ENCODE assay signal across 22 cellular contexts in genomic region chr11:18061351-18061750, GRCh38. TPM values are rescaled to one million over a fixed set of nuclear protein-coding genes. Genes with fewer than 3 reads are reported as not detected.
DNase-seq lines count a peak whose midpoint lies in the region; ATAC-seq and TF ChIP-seq lines count a peak whose summit lies in the region.
"Had no signal": no experiment of that assay in that cellular context is flagged by ENCODE, and none has a peak within 500 bp of the region (broad histone marks: within the 10 kb centered on the region; RNA-seq: fewer than 3 reads in every experiment).

No MANE protein-coding gene starts in this region.

- H3K27ac ChIP-seq in WERI-Rb-1, result peak overlapping the region; percentile 90; the same call in 1 of the 2 replicates
- H3K27ac ChIP-seq in right lobe of liver, result no peak overlapping the region
- H3K27ac ChIP-seq: A549; BLaER1 treated with 17β-estradiol and CSF1 and Interleukin-3, amounts not matched to agents 10 nM and 100 nM; GM23248 had no signal

- 50% methylated on average over 2 of the region's 2 CpGs for WGBS in right lobe of liver (ENCODE audit: insufficient coverage, low coverage, low lambda C conversion rate, missing lambda C conversion rate)

- TF ChIP-seq POLR2A in right lobe of liver (IDR thresholded peaks at IDR 0.05), result no peak

- H3K27me3 ChIP-seq in WERI-Rb-1 (ENCODE audit: insufficient read depth, low read depth, severe bottlenecking) (no peaks in the 10 kb centered on the region), right lobe of liver (no peaks in the 10 kb centered on the region)
- H3K27me3 ChIP-seq: BE2C; BLaER1 treated with 17β-estradiol and CSF1 and Interleukin-3, amounts not matched to agents 10 nM and 100 nM had no signal

- H3K27me3 Mint-ChIP-seq in stimulated activated naive CD8-positive, alpha-beta T cell treated with anti-CD3 and anti-CD28 coated beads, Interleukin-15, amount 100 ng/mL, for 72 hours, result no peaks in the 10 kb centered on the region
- no peaks in the 10 kb centered on the region for H3K27me3 Mint-ChIP-seq in effector memory CD8-positive, alpha-beta T cell
- H3K27me3 Mint-ChIP-seq: CD4-positive, alpha-beta T cell; CD8-positive, alpha-beta memory T cell had no signal

- H3K4me1 ChIP-seq in right lobe of liver, result peaks cover 0 to 30% (median 12%) of the 10 kb centered on the region in 4 donors
- H3K4me1 ChIP-seq: A549; BE2C; BLaER1 treated with 17β-estradiol and CSF1 and Interleukin-3, amounts not matched to agents 10 nM and 100 nM had no signal

- H3K9me3 ChIP-seq in WERI-Rb-1 (ENCODE audit: severe bottlenecking), result peaks cover 3% of the 10 kb centered on the region
- H3K9me3 ChIP-seq in right lobe of liver, result no peaks in the 10 kb centered on the region
- H3K9me3 ChIP-seq: A549; BE2C; BLaER1 treated with 17β-estradiol and CSF1 and Interleukin-3, amounts not matched to agents 10 nM and 100 nM had no signal

- H3K27ac Mint-ChIP-seq in stimulated activated naive CD8-positive, alpha-beta T cell treated with anti-CD3 and anti-CD28 coated beads, Interleukin-15, amount 100 ng/mL, for 72 hours, result no peak overlapping the region
- no peak overlapping the region for H3K27ac Mint-ChIP-seq in effector memory CD8-positive, alpha-beta T cell
- H3K27ac Mint-ChIP-seq: CD14-positive monocyte; CD4-positive, alpha-beta T cell; CD8-positive, alpha-beta memory T cell had no signal

- H3K36me3 Mint-ChIP-seq in effector memory CD8-positive, alpha-beta T cell (ENCODE audit: insufficient read depth), result peaks cover 4% of the 10 kb centered on the region
- H3K36me3 Mint-ChIP-seq: CD14-positive monocyte had no signal

- H3K4me1 Mint-ChIP-seq in stimulated activated naive CD8-positive, alpha-beta T cell treated with anti-CD3 and anti-CD28 coated beads, Interleukin-15, amount 100 ng/mL, for 72 hours, result no peaks in the 10 kb centered on the region
- H3K4me1 Mint-ChIP-seq in effector memory CD8-positive, alpha-beta T cell (ENCODE audit: low read depth in 2 of 2), result no peaks in the 10 kb centered on the region
- H3K4me1 Mint-ChIP-seq: CD14-positive monocyte; CD8-positive, alpha-beta memory T cell had no signal

- ATAC-seq in right lobe of liver (peak; percentile 27 to 74 (median 60)), GM18517 (IDR thresholded peaks at IDR 0.05; ENCODE audit: unreplicated experiment) (no peak)
- ATAC-seq in stimulated activated naive CD8-positive, alpha-beta T cell treated with anti-CD3 and anti-CD28 coated beads, Interleukin-15, amount 100 ng/mL, for 72 hours, result no peak
- no peak for ATAC-seq in effector memory CD8-positive, alpha-beta T cell (replicated peaks)
- ATAC-seq: A549 had no signal

- H3K4me3 ChIP-seq in WERI-Rb-1 (ENCODE audit: low read depth, low read length) (no peak overlapping the region), right lobe of liver (no peak overlapping the region)
- H3K4me3 ChIP-seq: A549; BLaER1 treated with 17β-estradiol and CSF1 and Interleukin-3, amounts not matched to agents 10 nM and 100 nM; GM23248 had no signal

- DNase-seq in OCI-M1 (lab: John Stamatoyannopoulos, UW) (peak; percentile 9), WERI-Rb-1 (no peak), right lobe of liver (no peak)
- no peak for DNase-seq in stimulated activated naive CD8-positive, alpha-beta T cell treated with anti-CD3 and anti-CD28 coated beads, Interleukin-15, amount 100 ng/mL, for 72 hours
- no peak for DNase-seq in effector memory CD8-positive, alpha-beta T cell
- DNase-seq: 8988T; ACHN; AML-193; BE2C; CD4-positive, alpha-beta T cell; CD8-positive, alpha-beta memory T cell; DMS53; DMS79 treated with DMSO at 0.1 percent for 48 hours; GF-D8; GM23248; H7; HCEC 1CT had no signal

- no peaks in the 10 kb centered on the region for H3K9me3 Mint-ChIP-seq in stimulated activated naive CD8-positive, alpha-beta T cell treated with anti-CD3 and anti-CD28 coated beads, Interleukin-15, amount 100 ng/mL, for 72 hours
- H3K9me3 Mint-ChIP-seq in effector memory CD8-positive, alpha-beta T cell, result no peaks in the 10 kb centered on the region
- H3K9me3 Mint-ChIP-seq: CD14-positive monocyte; CD4-positive, alpha-beta T cell; CD8-positive, alpha-beta memory T cell had no signal

- H3K36me3 ChIP-seq in WERI-Rb-1 (no peaks in the 10 kb centered on the region), right lobe of liver (no peaks in the 10 kb centered on the region)
- H3K36me3 ChIP-seq: BE2C; BLaER1 treated with 17β-estradiol and CSF1 and Interleukin-3, amounts not matched to agents 10 nM and 100 nM had no signal

- TF ChIP-seq CTCF in WERI-Rb-1 (IDR thresholded peaks at IDR 0.05; ENCODE audit: low read depth, low read length), result no peak
- TF ChIP-seq CTCF in right lobe of liver (IDR thresholded peaks at IDR 0.05), result no peak

- no peak overlapping the region for H3K4me3 Mint-ChIP-seq in stimulated activated naive CD8-positive, alpha-beta T cell treated with anti-CD3 and anti-CD28 coated beads, Interleukin-15, amount 100 ng/mL, for 72 hours
- no peak overlapping the region for H3K4me3 Mint-ChIP-seq in effector memory CD8-positive, alpha-beta T cell
- H3K4me3 Mint-ChIP-seq: CD14-positive monocyte; CD4-positive, alpha-beta T cell; CD8-positive, alpha-beta memory T cell had no signal

- intact Hi-C loops in right lobe of liver (cut with DNase I), result no loop called here

RNA-seq across cellular contexts. Expression of gene TPH1, which starts 15.3 kb away (rescaled TPM):
- under 1 TPM in 5 of 6 experiments, not detected in 1; 0.07 to 0.25 (median 0.12) TPM for total RNA-seq in right lobe of liver
- total RNA-seq: G401, GM23248 had no signal

RNA-seq across cellular contexts. Expression of gene SAAL1, which starts 44.5 kb away (rescaled TPM):
- 1 to 10 TPM; 4.2 to 6.8 (median 5.6) TPM for total RNA-seq in right lobe of liver

RNA-seq across cellular contexts. Expression of gene SERGEF, which starts 48.5 kb away (rescaled TPM):
- total RNA-seq in right lobe of liver, result 10 to 100 TPM in 4 of 6 experiments, 1 to 10 TPM in 2; 8.4 to 19.5 (median 15.8) TPM

Comparison
In these comparisons a context has a peak if more than half of its experiments do, and no peak if none do; other contexts are left out.
1. ATAC-seq: peak in right lobe of liver (4 of 4); none in stimulated activated naive CD8-positive, alpha-beta T cell treated with anti-CD3 and anti-CD28 coated beads, Interleukin-15, amount 100 ng/mL, for 72 hours (single experiment), GM18517 (single experiment) and effector memory CD8-positive, alpha-beta T cell (single experiment).